In the genomic region with DNA sequence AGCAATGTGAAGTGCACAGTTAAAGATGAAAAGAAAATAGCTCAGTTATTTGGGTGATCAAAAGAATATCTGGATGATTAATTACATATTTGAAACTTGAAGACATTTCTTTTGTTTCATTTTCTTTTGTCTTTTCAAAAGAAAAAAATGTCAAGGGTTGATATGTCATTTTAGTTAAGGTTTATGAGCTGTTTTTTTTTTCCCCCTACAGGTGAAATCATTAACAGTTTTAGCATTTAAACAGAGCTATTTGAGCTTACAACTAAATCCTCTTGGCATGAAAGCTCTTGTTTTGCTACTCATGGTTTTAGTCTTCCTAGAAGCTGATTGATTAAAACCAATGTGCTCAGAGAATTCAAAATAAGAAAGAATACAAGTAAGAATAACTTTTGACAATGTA, we compare ENCODE assay signal across 21 cellular contexts.
A peak's percentile ranks its signal among the peaks of the same experiment; 100 is the strongest.
DNase-seq lines count a peak whose midpoint lies in the region; ATAC-seq, FAIRE-seq and TF ChIP-seq lines count a peak whose summit lies in the region.
"Had no signal": no experiment of that assay in that cellular context is flagged by ENCODE, and none has a peak within 500 bp of the region (broad histone marks: within the 10 kb centered on the region; RNA-seq: fewer than 3 reads in every experiment).

No MANE protein-coding gene starts in this region.

- no peaks in the 10 kb centered on the region for H3K79me2 ChIP-seq in Loucy (ENCODE audit: insufficient read depth, low read length)
- no peaks in the 10 kb centered on the region for H3K79me2 ChIP-seq in neural cell (replicated peaks; ENCODE audit: insufficient read depth, low read length)

- H3F3A ChIP-seq in Loucy (ENCODE audit: low read depth) = no peaks in the 10 kb centered on the region
- H3F3A ChIP-seq in neural cell (ENCODE audit: insufficient read depth, low read length, poor library complexity, severe bottlenecking) = no peaks in the 10 kb centered on the region

- H3K9ac ChIP-seq in Loucy (ENCODE audit: low read depth, low read length, poor library complexity, severe bottlenecking) = no peak overlapping the region
- no peak overlapping the region for H3K9ac ChIP-seq in endodermal cell (ENCODE audit: extremely low read depth, low read length, poor library complexity, severe bottlenecking)
- no peak overlapping the region for H3K9ac ChIP-seq in neural cell (ENCODE audit: low read length)

- H3K36me3 ChIP-seq in Loucy (ENCODE audit: insufficient read depth, low read length) (no peaks in the 10 kb centered on the region), endodermal cell (ENCODE audit: control insufficient read depth, insufficient read depth, low read length) (no peaks in the 10 kb centered on the region), neural cell (ENCODE audit: insufficient read depth, low read length) (no peaks in the 10 kb centered on the region)
- H3K36me3 ChIP-seq: BE2C had no signal

- no peak for FAIRE-seq in D721Med (lab: Jason Lieb, UNC)
- FAIRE-seq: A204.1, G401.6, GM12891, HTR-8/SVneo, K562 had no signal

- H4K20me1 ChIP-seq in Loucy (ENCODE audit: insufficient read depth, low read length, poor library complexity, severe bottlenecking) = no peaks in the 10 kb centered on the region
- H4K20me1 ChIP-seq in neural cell (ENCODE audit: insufficient read depth) = no peaks in the 10 kb centered on the region

- TF ChIP-seq RAD21 in neural cell (conservative IDR thresholded peaks at IDR 0.05) = no peak

- peak; percentile 19 for TF ChIP-seq EP300 in neural cell (conservative IDR thresholded peaks at IDR 0.05; ENCODE audit: poor library complexity, severe bottlenecking)

- H3K27ac ChIP-seq in endodermal cell (ENCODE audit: low read depth, low read length) (no peak overlapping the region), neural cell (ENCODE audit: low read length) (no peak overlapping the region)

- H3K4me2 ChIP-seq in Loucy (ENCODE audit: low read depth, low read length, poor library complexity, severe bottlenecking) = no peak overlapping the region
- no peak overlapping the region for H3K4me2 ChIP-seq in neural cell (ENCODE audit: low read length)

- no peaks in the 10 kb centered on the region for H3K36me3 Mint-ChIP-seq in endodermal cell (ENCODE audit: low read depth)
- no peaks in the 10 kb centered on the region for H3K36me3 Mint-ChIP-seq in type B pancreatic cell
- H3K36me3 Mint-ChIP-seq: CD4-positive, CD25-positive, alpha-beta regulatory T cell; CD8-positive, alpha-beta memory T cell had no signal

- H3K27me3 Mint-ChIP-seq in endodermal cell (ENCODE audit: insufficient read depth) = no peaks in the 10 kb centered on the region
- no peaks in the 10 kb centered on the region for H3K27me3 Mint-ChIP-seq in type B pancreatic cell
- H3K27me3 Mint-ChIP-seq: CD4-positive, CD25-positive, alpha-beta regulatory T cell had no signal

- H3K9me3 Mint-ChIP-seq in endodermal cell = no peaks in the 10 kb centered on the region
- peaks cover 10% of the 10 kb centered on the region for H3K9me3 Mint-ChIP-seq in type B pancreatic cell
- H3K9me3 Mint-ChIP-seq: H9 had no signal

- H2AFZ ChIP-seq in Loucy (ENCODE audit: low read length) = no peak overlapping the region
- no peak overlapping the region for H2AFZ ChIP-seq in neural cell (ENCODE audit: low read depth, low read length)

- no peak overlapping the region for H3K4me3 ChIP-seq in Loucy (ENCODE audit: low read length, poor library complexity, severe bottlenecking)
- H3K4me3 ChIP-seq in endodermal cell (ENCODE audit: low read length) = no peak overlapping the region
- H3K4me3 ChIP-seq in neural cell (ENCODE audit: low read length) = no peak overlapping the region
- H3K4me3 ChIP-seq: K562 had no signal

- H3K4me1 Mint-ChIP-seq in endodermal cell (peaks cover 7% of the 10 kb centered on the region), type B pancreatic cell (ENCODE audit: unreplicated experiment) (peaks cover 7% of the 10 kb centered on the region)
- H3K4me1 Mint-ChIP-seq: CD4-positive, CD25-positive, alpha-beta regulatory T cell; CD8-positive, alpha-beta memory T cell had no signal

- H3K4me1 ChIP-seq in Loucy (ENCODE audit: insufficient read depth, low read length, poor library complexity, severe bottlenecking) (no peaks in the 10 kb centered on the region), endodermal cell (ENCODE audit: control insufficient read depth, insufficient read depth, low read length) (no peaks in the 10 kb centered on the region)
- H3K4me1 ChIP-seq: BE2C had no signal

- H3K9me3 ChIP-seq in Loucy (ENCODE audit: insufficient read depth, low read depth, low read length) = no peaks in the 10 kb centered on the region
- no peaks in the 10 kb centered on the region for H3K9me3 ChIP-seq in endodermal cell (ENCODE audit: control insufficient read depth, low read length)
- no peaks in the 10 kb centered on the region for H3K9me3 ChIP-seq in neural cell (ENCODE audit: low read length)
- H3K9me3 ChIP-seq: BE2C had no signal

- no peak for DNase-seq in endodermal cell
- no peak for DNase-seq in type B pancreatic cell (ENCODE audit: extremely low spot score, unreplicated experiment)
- no peak for DNase-seq in D721Med (ENCODE audit: insufficient read length, low spot score)
- no peak for DNase-seq in NCI-H345 (lab: John Stamatoyannopoulos, UW)
- DNase-seq: ACHN; BE2C; C1 segment of cervical spinal cord; CD4-positive, CD25-positive, alpha-beta regulatory T cell; CD8-positive, alpha-beta memory T cell; COR-L47; GOT3; H9; IMR-90 had no signal

- no peaks in the 10 kb centered on the region for H3K27me3 ChIP-seq in Loucy (ENCODE audit: insufficient read depth, low read length, poor library complexity, severe bottlenecking)
- no peaks in the 10 kb centered on the region for H3K27me3 ChIP-seq in endodermal cell (ENCODE audit: control insufficient read depth, insufficient read depth, low read length, poor library complexity, severe bottlenecking)
- no peaks in the 10 kb centered on the region for H3K27me3 ChIP-seq in neural cell (ENCODE audit: insufficient read depth, low read depth, low read length)
- H3K27me3 ChIP-seq: BE2C had no signal

- TF ChIP-seq CTCF in Loucy (conservative IDR thresholded peaks at IDR 0.05; ENCODE audit: low read length) = 0 out of 2 replicates have a peak, but pooled peaks have one; percentile 7
- TF ChIP-seq CTCF in endodermal cell (conservative IDR thresholded peaks at IDR 0.05) = peak; percentile 52
- TF ChIP-seq CTCF in neural cell (IDR thresholded peaks at IDR 0.05; ENCODE audit: poor library complexity, severe bottlenecking) = no peak
- TF ChIP-seq CTCF in type B pancreatic cell (conservative IDR thresholded peaks at IDR 0.05) = peak; percentile 50
- no peak for TF ChIP-seq CTCF in D721Med (IDR thresholded peaks at IDR 0.05; ENCODE audit: insufficient read depth, missing control alignments)

- H3K4me3 Mint-ChIP-seq in endodermal cell (no peak overlapping the region), type B pancreatic cell (no peak overlapping the region)
- H3K4me3 Mint-ChIP-seq: CD4-positive, CD25-positive, alpha-beta regulatory T cell; CD8-positive, alpha-beta memory T cell; H9 had no signal

- H3K27ac Mint-ChIP-seq in endodermal cell = no peak overlapping the region
- no peak overlapping the region for H3K27ac Mint-ChIP-seq in type B pancreatic cell
- H3K27ac Mint-ChIP-seq: CD4-positive, CD25-positive, alpha-beta regulatory T cell; CD8-positive, alpha-beta memory T cell; H9 had no signal

- ATAC-seq in GM18520 (IDR thresholded peaks at IDR 0.05; ENCODE audit: unreplicated experiment) = no peak
- ATAC-seq: K562 had no signal

- H3K9me2 ChIP-seq in Loucy (replicated peaks; ENCODE audit: low read depth, low read length) (no peaks in the 10 kb centered on the region), neural cell (ENCODE audit: insufficient read depth, low read length) (no peaks in the 10 kb centered on the region)

TF ChIP-seq in neural cell, 6 proteins besides CTCF, POLR2A, EP300 and RAD21:
- TF ChIP-seq, protein P1, sequence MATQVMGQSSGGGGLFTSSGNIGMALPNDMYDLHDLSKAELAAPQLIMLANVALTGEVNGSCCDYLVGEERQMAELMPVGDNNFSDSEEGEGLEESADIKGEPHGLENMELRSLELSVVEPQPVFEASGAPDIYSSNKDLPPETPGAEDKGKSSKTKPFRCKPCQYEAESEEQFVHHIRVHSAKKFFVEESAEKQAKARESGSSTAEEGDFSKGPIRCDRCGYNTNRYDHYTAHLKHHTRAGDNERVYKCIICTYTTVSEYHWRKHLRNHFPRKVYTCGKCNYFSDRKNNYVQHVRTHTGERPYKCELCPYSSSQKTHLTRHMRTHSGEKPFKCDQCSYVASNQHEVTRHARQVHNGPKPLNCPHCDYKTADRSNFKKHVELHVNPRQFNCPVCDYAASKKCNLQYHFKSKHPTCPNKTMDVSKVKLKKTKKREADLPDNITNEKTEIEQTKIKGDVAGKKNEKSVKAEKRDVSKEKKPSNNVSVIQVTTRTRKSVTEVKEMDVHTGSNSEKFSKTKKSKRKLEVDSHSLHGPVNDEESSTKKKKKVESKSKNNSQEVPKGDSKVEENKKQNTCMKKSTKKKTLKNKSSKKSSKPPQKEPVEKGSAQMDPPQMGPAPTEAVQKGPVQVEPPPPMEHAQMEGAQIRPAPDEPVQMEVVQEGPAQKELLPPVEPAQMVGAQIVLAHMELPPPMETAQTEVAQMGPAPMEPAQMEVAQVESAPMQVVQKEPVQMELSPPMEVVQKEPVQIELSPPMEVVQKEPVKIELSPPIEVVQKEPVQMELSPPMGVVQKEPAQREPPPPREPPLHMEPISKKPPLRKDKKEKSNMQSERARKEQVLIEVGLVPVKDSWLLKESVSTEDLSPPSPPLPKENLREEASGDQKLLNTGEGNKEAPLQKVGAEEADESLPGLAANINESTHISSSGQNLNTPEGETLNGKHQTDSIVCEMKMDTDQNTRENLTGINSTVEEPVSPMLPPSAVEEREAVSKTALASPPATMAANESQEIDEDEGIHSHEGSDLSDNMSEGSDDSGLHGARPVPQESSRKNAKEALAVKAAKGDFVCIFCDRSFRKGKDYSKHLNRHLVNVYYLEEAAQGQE (IDR thresholded peaks at IDR 0.05; ENCODE audit: borderline replicate concordance) = no peak
- no peak for TF ChIP-seq SMC3 (conservative IDR thresholded peaks at IDR 0.05; ENCODE audit: poor library complexity)
- no peak for TF ChIP-seq EZH2 (IDR thresholded peaks at IDR 0.05; ENCODE audit: borderline replicate concordance, insufficient read depth, low read length, poor library complexity, severe bottlenecking)
- TF ChIP-seq MXI1 (conservative IDR thresholded peaks at IDR 0.05; ENCODE audit: poor library complexity, severe bottlenecking) = no peak
- TF ChIP-seq POLR2AphosphoS5 (IDR thresholded peaks at IDR 0.05) = no peak
- no peak for TF ChIP-seq TAF1 (IDR thresholded peaks at IDR 0.05; ENCODE audit: low read depth)

Comparison
In these comparisons a context has a peak if more than half of its experiments do, and no peak if none do; other contexts are left out.
1. CTCF ChIP-seq: peak in Loucy (single experiment), endodermal cell (single experiment) and type B pancreatic cell (single experiment); none in neural cell (single experiment) and D721Med (single experiment).